Comparison of ENCODE assay signal across 33 cellular contexts in genomic region chr2:216870508-216871332, GRCh38. TPM values are rescaled to one million over a fixed set of nuclear protein-coding genes. Genes with fewer than 3 reads are reported as not detected.
"Had no signal": no experiment of that assay in that cellular context is flagged by ENCODE, and none has a peak within 500 bp of the region (broad histone marks: within the 10 kb centered on the region; RNA-seq: fewer than 3 reads in every experiment).

No MANE protein-coding gene starts in this region.

- H3K36me3 ChIP-seq: esophagus muscularis mucosa, gastroesophageal sphincter, WERI-Rb-1 had no signal

- ATAC-seq: activated CD4-positive, alpha-beta T cell treated with anti-CD3 and anti-CD28 coated beads for 36 hours; activated naive CD4-positive, alpha-beta T cell treated with anti-CD3 and anti-CD28 coated beads, Interleukin-2, amount 50 U/mL, for 72 hours; activated T-cell treated with anti-CD3 and anti-CD28 coated beads, Interleukin-2, amount 50 U/mL, for 72 hours; body of pancreas; effector memory CD8-positive, alpha-beta T cell; gastroesophageal sphincter; T-helper 17 cell had no signal

- H3K27me3 ChIP-seq: body of pancreas, esophagus muscularis mucosa, gastroesophageal sphincter had no signal

- H3K9me3 ChIP-seq: body of pancreas, esophagus muscularis mucosa, gastroesophageal sphincter had no signal

- H3K27ac ChIP-seq: body of pancreas, esophagus muscularis mucosa, gastroesophageal sphincter, WERI-Rb-1 had no signal

- DNase-seq: activated B cell treated with CpG ODN at 0.5 μM for 24 hours; activated CD4-positive, alpha-beta memory T cell treated with anti-CD3 and anti-CD28 coated beads, Interleukin-2, amount 10 ng/mL, durations not matched to agents 7 days and 5 days; activated CD4-positive, alpha-beta T cell treated with anti-CD3 and anti-CD28 coated beads for 36 hours; activated CD4-positive, alpha-beta T cell treated with anti-CD3 and anti-CD28 coated beads, Interleukin-2, amount 10 ng/mL, durations not matched to agents 7 days and 5 days; activated CD4-positive, alpha-beta T cell treated with anti-CD3 and anti-CD28 coated beads, Interleukin-2, amount 50 U/mL, for 4 hours; activated CD4-positive, CD25-positive, alpha-beta regulatory T cell treated with anti-CD3 and anti-CD28 coated beads, Interleukin-2, amount 50 U/mL, for 72 hours; activated CD8-positive, alpha-beta memory T cell treated with anti-CD3 and anti-CD28 coated beads, Interleukin-2, amount 50 U/mL, for 48 hours; activated gamma-delta T cell; activated naive CD4-positive, alpha-beta T cell; activated naive CD4-positive, alpha-beta T cell treated with anti-CD3 and anti-CD28 coated beads, Interleukin-2, amount 10 ng/mL, durations not matched to agents 7 days and 5 days; activated naive CD8-positive, alpha-beta T cell treated with anti-CD3 and anti-CD28 coated beads, Interleukin-2, amount 10 ng/mL, durations not matched to agents 7 days and 5 days; activated T-cell treated with anti-CD3 and anti-CD28 coated beads for 4 hours; activated T-cell treated with anti-CD3 and anti-CD28 coated beads, Interleukin-2, amount 50 U/mL, for 24 hours; activated T-cell treated with anti-CD3 and anti-CD28 coated beads, Interleukin-2, amount 50 U/mL, for 72 hours; anterior cingulate cortex; body of pancreas; caudate nucleus; cortex of kidney; dermis blood vessel endothelial cell; effector CD4-positive, alpha-beta T cell; effector memory CD8-positive, alpha-beta T cell; erythroblast; foreskin melanocyte; T-helper 1 cell; T-helper 17 cell; T1000; WERI-Rb-1 had no signal

- H3K4me1 ChIP-seq: esophagus muscularis mucosa, gastroesophageal sphincter had no signal

- H3K4me1 Mint-ChIP-seq: activated B cell treated with CpG ODN at 0.5 μM for 24 hours had no signal

- H3K9me3 Mint-ChIP-seq: activated B cell treated with CpG ODN at 0.5 μM for 24 hours; activated CD4-positive, alpha-beta memory T cell treated with anti-CD3 and anti-CD28 coated beads, Interleukin-2, amount 10 ng/mL, durations not matched to agents 7 days and 5 days; activated CD4-positive, alpha-beta T cell treated with anti-CD3 and anti-CD28 coated beads, Interleukin-2, amount 10 ng/mL, durations not matched to agents 7 days and 5 days; activated naive CD4-positive, alpha-beta T cell treated with anti-CD3 and anti-CD28 coated beads, Interleukin-2, amount 10 ng/mL, durations not matched to agents 7 days and 5 days; activated T-cell treated with anti-CD3 and anti-CD28 coated beads, Interleukin-2, amount 50 U/mL, for 24 hours; T-helper 2 cell treated with Interferon-gamma antibody and Interleukin-4, amounts not matched to agents 5 μg/mL and 100 μg/mL, for 36 hours had no signal

- H3K4me3 Mint-ChIP-seq: activated B cell treated with CpG ODN at 0.5 μM for 24 hours; activated CD4-positive, alpha-beta memory T cell treated with anti-CD3 and anti-CD28 coated beads, Interleukin-2, amount 10 ng/mL, durations not matched to agents 7 days and 5 days; activated CD4-positive, alpha-beta T cell treated with anti-CD3 and anti-CD28 coated beads for 36 hours; activated CD4-positive, alpha-beta T cell treated with anti-CD3 and anti-CD28 coated beads, Interleukin-2, amount 10 ng/mL, durations not matched to agents 7 days and 5 days; activated naive CD4-positive, alpha-beta T cell treated with anti-CD3 and anti-CD28 coated beads, Interleukin-2, amount 10 ng/mL, durations not matched to agents 7 days and 5 days; activated naive CD8-positive, alpha-beta T cell treated with anti-CD3 and anti-CD28 coated beads, Interleukin-2, amount 10 ng/mL, durations not matched to agents 7 days and 5 days; activated T-cell treated with anti-CD3 and anti-CD28 coated beads, Interleukin-2, amount 50 U/mL, for 24 hours; activated T-cell treated with anti-CD3 and anti-CD28 coated beads, Interleukin-2, amount 50 U/mL, for 72 hours; effector memory CD8-positive, alpha-beta T cell; T-helper 17 cell; T-helper 2 cell treated with Interferon-gamma antibody and Interleukin-4, amounts not matched to agents 5 μg/mL and 100 μg/mL, for 36 hours had no signal

- H3K4me3 ChIP-seq: body of pancreas, esophagus muscularis mucosa, gastroesophageal sphincter had no signal

- H3K27ac Mint-ChIP-seq: activated B cell treated with CpG ODN at 0.5 μM for 24 hours; activated CD4-positive, alpha-beta memory T cell treated with anti-CD3 and anti-CD28 coated beads, Interleukin-2, amount 10 ng/mL, durations not matched to agents 7 days and 5 days; activated CD4-positive, alpha-beta T cell treated with anti-CD3 and anti-CD28 coated beads for 36 hours; activated CD4-positive, alpha-beta T cell treated with anti-CD3 and anti-CD28 coated beads, Interleukin-2, amount 10 ng/mL, durations not matched to agents 7 days and 5 days; activated naive CD4-positive, alpha-beta T cell treated with anti-CD3 and anti-CD28 coated beads, Interleukin-2, amount 10 ng/mL, durations not matched to agents 7 days and 5 days; activated naive CD4-positive, alpha-beta T cell treated with anti-CD3 and anti-CD28 coated beads, Interleukin-2, amount 50 U/mL, for 72 hours; activated naive CD8-positive, alpha-beta T cell treated with anti-CD3 and anti-CD28 coated beads, Interleukin-2, amount 10 ng/mL, durations not matched to agents 7 days and 5 days; activated T-cell treated with anti-CD3 and anti-CD28 coated beads, Interleukin-2, amount 50 U/mL, for 24 hours; activated T-cell treated with anti-CD3 and anti-CD28 coated beads, Interleukin-2, amount 50 U/mL, for 72 hours; effector memory CD8-positive, alpha-beta T cell; T-helper 17 cell; T-helper 2 cell treated with Interferon-gamma antibody and Interleukin-4, amounts not matched to agents 5 μg/mL and 100 μg/mL, for 36 hours had no signal

- H3K27me3 Mint-ChIP-seq: activated CD4-positive, alpha-beta T cell treated with anti-CD3 and anti-CD28 coated beads for 36 hours had no signal

- H3K36me3 Mint-ChIP-seq: activated naive CD4-positive, alpha-beta T cell treated with anti-CD3 and anti-CD28 coated beads, Interleukin-2, amount 10 ng/mL, durations not matched to agents 7 days and 5 days; activated naive CD4-positive, alpha-beta T cell treated with anti-CD3 and anti-CD28 coated beads, Interleukin-2, amount 50 U/mL, for 72 hours had no signal

RNA-seq across cellular contexts. Expression of gene TNP1, which starts 10.9 kb away (rescaled TPM):
- total RNA-seq: activated B cell treated with CpG ODN at 0.5 μM for 24 hours; activated CD4-positive, alpha-beta memory T cell treated with anti-CD3 and anti-CD28 coated beads, Interleukin-2, amount 10 ng/mL, durations not matched to agents 7 days and 5 days; activated CD4-positive, alpha-beta T cell treated with anti-CD3 and anti-CD28 coated beads for 36 hours; activated CD4-positive, alpha-beta T cell treated with anti-CD3 and anti-CD28 coated beads, Interleukin-2, amount 10 ng/mL, durations not matched to agents 7 days and 5 days; activated naive CD4-positive, alpha-beta T cell treated with anti-CD3 and anti-CD28 coated beads, Interleukin-2, amount 50 U/mL, for 72 hours; activated naive CD8-positive, alpha-beta T cell treated with anti-CD3 and anti-CD28 coated beads, Interleukin-2, amount 10 ng/mL, durations not matched to agents 7 days and 5 days; activated T-cell treated with anti-CD3 and anti-CD28 coated beads, Interleukin-2, amount 50 U/mL, for 72 hours; body of pancreas; chondrocyte; dermis blood vessel endothelial cell; esophagus muscularis mucosa; gastroesophageal sphincter; glomerular endothelial cell; T-helper 17 cell had no signal
